ENCODE assay signal across 18 cellular contexts in genomic region chr14:100683578-100683977, GRCh38. TPM values are rescaled to one million over a fixed set of nuclear protein-coding genes. Genes with fewer than 3 reads are reported as not detected.
A peak's percentile ranks its signal among the peaks of the same experiment; 100 is the strongest.
DNase-seq lines count a peak whose midpoint lies in the region; FAIRE-seq and TF ChIP-seq lines count a peak whose summit lies in the region.
"Had no signal": no experiment of that assay in that cellular context is flagged by ENCODE, and none has a peak within 500 bp of the region (broad histone marks: within the 10 kb centered on the region; RNA-seq: fewer than 3 reads in every experiment).

No MANE protein-coding gene starts in this region.

- no peaks in the 10 kb centered on the region for H4K20me1 ChIP-seq in BLaER1

- no peaks in the 10 kb centered on the region for H3K36me3 Mint-ChIP-seq in brain
- H3K36me3 Mint-ChIP-seq: CD8-positive, alpha-beta T cell had no signal

- H3K4me1 ChIP-seq in BLaER1, result peaks cover 19% of the 10 kb centered on the region

- no peak for TF ChIP-seq CTCF in brain (conservative IDR thresholded peaks at IDR 0.05)

- no peaks in the 10 kb centered on the region for H3K9me3 ChIP-seq in BLaER1
- H3K9me3 ChIP-seq: SK-N-SH had no signal

- in situ Hi-C loops in G401 (cut with HindIII; ENCODE audit: low sequenced_read_pairs), result no loop called here

- no peaks in the 10 kb centered on the region for H3K27me3 ChIP-seq in BLaER1

- peak overlapping the region; percentile 30; the same call in 1 of the 2 replicates for H3K4me2 ChIP-seq in BLaER1
- H3K4me2 ChIP-seq: PC-9, SK-N-SH had no signal

- H3K27ac Mint-ChIP-seq in brain, result peak overlapping the region in 3 of 5 experiments; percentile 70 to 86 (median 85)
- H3K27ac Mint-ChIP-seq: CD8-positive, alpha-beta T cell had no signal

- no peak for TF ChIP-seq POLR2A in H54 (IDR thresholded peaks at IDR 0.05; ENCODE audit: low read depth, low read length)

- peaks cover 5% of the 10 kb centered on the region for H3K27me3 Mint-ChIP-seq in brain

- no peak overlapping the region for H3K27ac ChIP-seq in BLaER1
- H3K27ac ChIP-seq: PC-9 had no signal

- no peak overlapping the region for H3K4me3 ChIP-seq in BLaER1
- H3K4me3 ChIP-seq: PC-9 had no signal

- H3K9me3 Mint-ChIP-seq in brain, result peaks cover 0 to 11% (median 3%) of the 10 kb centered on the region in 5 experiments
- H3K9me3 Mint-ChIP-seq: CD8-positive, alpha-beta T cell had no signal

- H3K4me1 Mint-ChIP-seq in brain, result peaks cover 68% of the 10 kb centered on the region

- no peak for FAIRE-seq in H54 (lab: Jason Lieb, UNC)
- FAIRE-seq: H1 had no signal

- DNase-seq in G401 (ENCODE audit: low spot score) (peak; percentile 8), NOMO-1 treated with dmso at 0.1 percent for 144 hours (lab: John Stamatoyannopoulos, UW; ENCODE audit: unreplicated experiment) (peak; percentile 38), NCI-H1417 (lab: John Stamatoyannopoulos, UW) (no peak), H54 (ENCODE audit: insufficient read length, low spot score) (no peak), NCI-H2227 (lab: John Stamatoyannopoulos, UW; ENCODE audit: unreplicated experiment) (no peak)
- DNase-seq in central memory CD4-positive, alpha-beta T cell, result no peak
- DNase-seq: CD8-positive, alpha-beta T cell; NCI-H1048; NCI-H2107; NCI-H446 treated with DMSO at 0.1 percent for 48 hours; PC-9 had no signal

- H3K36me3 ChIP-seq in BLaER1, result no peaks in the 10 kb centered on the region

- H3K4me3 Mint-ChIP-seq in brain, result no peak overlapping the region
- H3K4me3 Mint-ChIP-seq: CD8-positive, alpha-beta T cell had no signal

- no peak overlapping the region for H3K9ac ChIP-seq in BLaER1
- H3K9ac ChIP-seq: SK-N-SH had no signal

RNA-seq across cellular contexts. Expression of gene DLK1, which starts 43.1 kb away (rescaled TPM):
- total RNA-seq in G401 (2014; rRNA removed; shearing (Covaris generic)), result 4.4 and 6.1 TPM in 2 replicates
- 233 TPM for polyA plus RNA-seq in brain (ENCODE audit: insufficient read depth, low read depth, low replicate concordance)
- total RNA-seq: A673; CD8-positive, alpha-beta T cell; LHCN-M2; PC-9; T-helper 1 cell treated with Interleukin-12 subunit alpha and Interleukin-12 subunit beta and Interleukin-4 antibody, amounts not matched to agents 30 ng/mL and 1 ng/mL, for 36 hours had no signal

Comparison
In these comparisons a context has a peak if more than half of its experiments do, and no peak if none do; other contexts are left out.
1. DNase-seq: peak in G401 (single experiment) and NOMO-1 treated with dmso at 0.1 percent for 144 hours (single experiment); none in NCI-H1417 (0 of 3), central memory CD4-positive, alpha-beta T cell (single experiment), H54 (single experiment) and NCI-H2227 (single experiment).